In the genomic region with DNA sequence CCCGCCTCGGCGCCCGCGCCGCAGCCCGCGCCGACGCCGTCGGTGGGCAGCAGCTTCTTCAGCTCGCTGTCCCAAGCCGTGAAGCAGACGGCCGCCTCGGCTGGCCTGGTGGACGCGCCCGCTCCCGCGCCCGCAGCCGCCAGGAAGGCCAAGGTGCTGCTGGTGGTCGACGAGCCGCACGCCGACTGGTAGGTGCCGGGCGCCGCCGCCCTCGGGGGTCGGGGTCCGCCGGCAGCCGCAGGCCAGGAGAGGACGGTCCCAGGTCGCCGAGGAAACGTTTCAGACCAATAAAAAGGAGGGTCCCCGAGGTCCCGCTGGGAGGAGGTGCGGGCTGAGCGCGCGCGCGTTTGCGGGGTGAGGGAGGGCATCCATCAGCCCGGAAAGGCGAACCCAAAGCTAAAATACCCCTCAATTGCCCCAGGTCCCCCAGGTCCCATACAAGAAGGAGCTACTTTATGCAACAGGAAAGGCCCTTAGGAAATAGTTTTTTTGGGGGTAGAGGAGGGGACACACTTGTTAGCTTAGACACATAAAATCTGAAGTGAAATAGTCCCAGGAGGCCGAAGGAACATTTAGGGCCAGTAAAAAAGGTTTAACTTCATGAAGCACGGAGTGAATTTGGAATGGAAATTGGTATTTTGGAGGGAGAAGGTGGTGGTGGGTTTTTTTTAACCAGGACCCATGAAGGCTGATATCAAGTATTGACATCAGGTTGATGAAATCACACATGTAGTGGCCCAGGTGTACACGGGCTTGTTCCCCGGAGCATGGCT, we compare ENCODE assay signal across 10 cellular contexts. TPM values are rescaled to one million over a fixed set of nuclear protein-coding genes. Genes with fewer than 3 reads are reported as not detected.
DNase-seq lines count a peak whose midpoint lies in the region; ATAC-seq, FAIRE-seq and TF ChIP-seq lines count a peak whose summit lies in the region.
"Had no signal": no experiment of that assay in that cellular context is flagged by ENCODE, and none has a peak within 500 bp of the region (broad histone marks: within the 10 kb centered on the region; RNA-seq: fewer than 3 reads in every experiment).

No MANE protein-coding gene starts in this region.

- H3K9me3 ChIP-seq in BLaER1 (no peaks in the 10 kb centered on the region), astrocyte (ENCODE audit: insufficient read depth, low read depth, low read length) (peaks cover 3% of the 10 kb centered on the region), tibial artery (no peaks in the 10 kb centered on the region)

- H3K27me3 ChIP-seq in BLaER1 (peaks cover 33% of the 10 kb centered on the region), astrocyte (ENCODE audit: insufficient read depth, low read length) (peaks cover 46% of the 10 kb centered on the region), tibial artery (peaks cover 0 to 53% of the 10 kb centered on the region in 2 donors)

- ATAC-seq in naive B cell (ENCODE audit: low read depth in 2 of 2): no peak

- no peak for FAIRE-seq in astrocyte (lab: Jason Lieb, UNC)

- H4K20me1 ChIP-seq in BLaER1 (no peaks in the 10 kb centered on the region), astrocyte (ENCODE audit: insufficient read depth, low read length) (no peaks in the 10 kb centered on the region)

- intact Hi-C loops in tibial artery (cut with DNase I; ENCODE audit: low total_unique reads): no loop called here

- H2AFZ ChIP-seq in astrocyte (ENCODE audit: low read depth, low read length): no peak overlapping the region

- H3K27me3 Mint-ChIP-seq in astrocyte (ENCODE audit: low read depth, unreplicated experiment) (peaks cover 32% of the 10 kb centered on the region), naive B cell (peaks cover 71 to 87% (median 71%) of the 10 kb centered on the region in 3 donors)

- H3K36me3 Mint-ChIP-seq in astrocyte (ENCODE audit: low read depth, unreplicated experiment) (no peaks in the 10 kb centered on the region), naive B cell (peaks cover 0 to 5% of the 10 kb centered on the region in 2 donors)

- H3K9ac ChIP-seq in BLaER1: no peak overlapping the region
- no peak overlapping the region for H3K9ac ChIP-seq in astrocyte (ENCODE audit: low read length)

- H3K4me2 ChIP-seq in BLaER1 (peak overlapping the region; percentile 63), astrocyte (ENCODE audit: low read length) (peak overlapping the region; percentile 19)

- H3K4me3 ChIP-seq in BLaER1 (peak overlapping the region; percentile 61), astrocyte (ENCODE audit: insufficient read depth, low read depth, low read length) (no peak overlapping the region), tibial artery (peak overlapping the region in 1 of 2 donors; percentile 29)

- H3K4me3 Mint-ChIP-seq in astrocyte (ENCODE audit: unreplicated experiment) (peak overlapping the region; percentile 76), naive B cell (peak overlapping the region in 5 of 8 donors; percentile 4 to 84 (median 36))

- H3K4me1 Mint-ChIP-seq in astrocyte (ENCODE audit: low read depth, unreplicated experiment) (no peaks in the 10 kb centered on the region), naive B cell (peaks cover 0 to 15% (median 0%) of the 10 kb centered on the region in 3 donors)

- no peak overlapping the region for H3K27ac ChIP-seq in BLaER1
- no peak overlapping the region for H3K27ac ChIP-seq in astrocyte (ENCODE audit: low read depth, low read length)
- no peak overlapping the region for H3K27ac ChIP-seq in tibial artery

- in situ Hi-C loops in GM13976 (cut with MboI; ENCODE audit: low sequenced_read_pairs, unreplicated experiment) (no loop called here), G401 (cut with HindIII; ENCODE audit: low sequenced_read_pairs) (no loop called here)

- H3K27ac Mint-ChIP-seq in astrocyte (ENCODE audit: unreplicated experiment) (no peak overlapping the region), naive B cell (no peak overlapping the region)
- H3K27ac Mint-ChIP-seq: dendritic cell treated with granulocyte-macrophage colony-stimulating factor and Interleukin-4, amounts not matched to agents 40 ng/mL and 50 ng/mL, for 4 days had no signal

- H3K9me3 Mint-ChIP-seq in astrocyte (ENCODE audit: unreplicated experiment) (no peaks in the 10 kb centered on the region), naive B cell (peaks cover 0 to 3% (median 0%) of the 10 kb centered on the region in 7 donors)
- H3K9me3 Mint-ChIP-seq: dendritic cell treated with granulocyte-macrophage colony-stimulating factor and Interleukin-4, amounts not matched to agents 40 ng/mL and 50 ng/mL, for 4 days had no signal

- TF ChIP-seq CTCF in GM13976 (IDR thresholded peaks at IDR 0.05; ENCODE audit: borderline replicate concordance, control extremely low read depth, extremely low read depth, insufficient read depth, missing control alignments) (no peak), astrocyte (IDR thresholded peaks at IDR 0.05; ENCODE audit: insufficient read depth, low read depth, low read length) (no peak), tibial artery (IDR thresholded peaks at IDR 0.05) (no peak)

- DNase-seq in GM13976 (ENCODE audit: low spot score) (peak; percentile 23), astrocyte (ENCODE audit: low read depth) (no peak), naive B cell (no peak), CD1c-positive myeloid dendritic cell (ENCODE audit: extremely low spot score) (no peak), G401 (ENCODE audit: low spot score) (no peak), tibial artery (no peak), KG1 (lab: John Stamatoyannopoulos, UW) (no peak)
- DNase-seq: GDM1 had no signal

- H3K79me2 ChIP-seq in astrocyte (ENCODE audit: insufficient read depth, low read length): no peaks in the 10 kb centered on the region

- H3K36me3 ChIP-seq in BLaER1 (no peaks in the 10 kb centered on the region), astrocyte (ENCODE audit: insufficient read depth, low read length) (no peaks in the 10 kb centered on the region), tibial artery (no peaks in the 10 kb centered on the region)

- H3K4me1 ChIP-seq in BLaER1: peaks cover 9% of the 10 kb centered on the region
- H3K4me1 ChIP-seq in astrocyte (ENCODE audit: insufficient read depth, low read length): peaks cover 4% of the 10 kb centered on the region
- H3K4me1 ChIP-seq in tibial artery: peaks cover 0 to 7% (median 4%) of the 10 kb centered on the region in 4 donors

RNA-seq across cellular contexts. Expression of gene SYN2, which starts 0.7 kb away (rescaled TPM):
- 2.9 and 3.0 TPM in 2 replicates for total RNA-seq in astrocyte
- not detected for polyA plus RNA-seq in naive B cell (ENCODE audit: low read depth in 6 of 6)
- total RNA-seq in G401 (2014; rRNA removed; shearing (Covaris generic)): 0.86 TPM in 1 of 2 replicates, not detected in the other
